1 cellular context compared by ENCODE assay signal in the genomic region with DNA sequence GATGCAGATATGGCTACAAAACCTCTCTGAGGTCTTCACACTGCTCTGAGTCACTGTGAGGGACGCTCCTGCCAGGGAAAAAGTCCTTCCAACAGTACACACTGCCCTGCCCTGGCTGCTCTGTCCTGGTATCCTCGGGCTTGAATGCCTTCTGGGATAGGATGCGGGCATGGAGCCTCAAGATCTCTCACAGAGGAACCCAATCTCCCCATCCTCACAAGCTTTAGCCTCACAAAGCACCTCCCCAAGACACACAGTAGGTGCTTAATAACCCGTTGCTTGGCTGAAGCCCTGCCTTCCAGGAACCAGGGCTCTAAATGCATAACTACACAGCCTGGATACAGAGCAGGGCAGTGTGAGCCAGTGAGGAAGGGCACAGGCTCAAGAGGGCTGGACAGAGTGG.
TF ChIP-seq lines count a peak whose summit lies in the region.

No MANE protein-coding gene starts in this region.

TF ChIP-seq in GM23338, 12 proteins besides CTCF, POLR2A, EP300 and RAD21 (continued from another document):
- no peak for TF ChIP-seq REST (IDR thresholded peaks at IDR 0.05; ENCODE audit: unreplicated experiment)
- no peak for TF ChIP-seq STAT1 (IDR thresholded peaks at IDR 0.05; ENCODE audit: unreplicated experiment)
- no peak for TF ChIP-seq ZNF114 (CRISPR knock-in tag; IDR thresholded peaks at IDR 0.05)
- no peak for TF ChIP-seq EZH2phosphoT487 (IDR thresholded peaks at IDR 0.05; ENCODE audit: unreplicated experiment)
- no peak for TF ChIP-seq NANOG (IDR thresholded peaks at IDR 0.05; ENCODE audit: borderline replicate concordance)
- TF ChIP-seq ZNF331 (CRISPR knock-in tag; IDR thresholded peaks at IDR 0.05; ENCODE audit: low read depth): no peak
- no peak for TF ChIP-seq JUNB (IDR thresholded peaks at IDR 0.05; ENCODE audit: unreplicated experiment)
- TF ChIP-seq EZH2 (IDR thresholded peaks at IDR 0.05; ENCODE audit: low read depth, unreplicated experiment): no peak
TF ChIP-seq in GM23338: peak in this region for 0.
